2 cellular contexts compared by ENCODE assay signal in the genomic region with DNA sequence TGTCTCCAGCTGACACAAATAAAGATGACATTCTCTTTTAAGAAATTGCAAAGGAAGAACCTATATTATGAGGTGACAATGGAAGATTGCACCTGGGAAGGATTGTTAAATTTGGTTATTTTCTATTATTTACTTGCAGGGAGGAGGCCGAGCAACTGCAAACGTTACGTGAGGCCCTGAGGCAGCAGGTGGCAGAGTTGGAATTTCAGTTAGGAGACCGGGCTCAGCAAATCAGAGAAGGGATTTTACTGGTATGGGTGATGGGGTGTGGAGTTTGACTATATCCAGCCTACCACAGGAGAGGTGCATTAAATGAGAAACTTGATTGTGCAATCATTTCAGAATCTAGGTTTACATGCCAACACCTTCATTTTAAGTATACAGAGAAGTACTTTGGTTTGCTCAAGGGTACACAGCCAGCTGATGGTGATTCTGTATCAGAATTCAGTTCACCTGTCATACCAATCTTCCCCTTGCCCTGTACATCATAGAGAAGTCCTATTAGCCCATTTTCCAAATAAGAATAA.
TF ChIP-seq lines count a peak whose summit lies in the region.

No MANE protein-coding gene starts in this region.

TF ChIP-seq in GM23338, 12 proteins besides CTCF, POLR2A, EP300 and RAD21 (continued from another document and continues in another):
- TF ChIP-seq ZNF331 (CRISPR knock-in tag; IDR thresholded peaks at IDR 0.05; ENCODE audit: low read depth) (no peak), CREB1 (CRISPR knock-in tag; IDR thresholded peaks at IDR 0.05; ENCODE audit: low read depth) (no peak), JUNB (IDR thresholded peaks at IDR 0.05; ENCODE audit: unreplicated experiment) (no peak), ETS1 (IDR thresholded peaks at IDR 0.05) (no peak), STAT1 (IDR thresholded peaks at IDR 0.05; ENCODE audit: unreplicated experiment) (no peak), ZNF114 (CRISPR knock-in tag; IDR thresholded peaks at IDR 0.05) (no peak), EZH2phosphoT487 (IDR thresholded peaks at IDR 0.05; ENCODE audit: unreplicated experiment) (no peak)
- TF ChIP-seq, protein P1, sequence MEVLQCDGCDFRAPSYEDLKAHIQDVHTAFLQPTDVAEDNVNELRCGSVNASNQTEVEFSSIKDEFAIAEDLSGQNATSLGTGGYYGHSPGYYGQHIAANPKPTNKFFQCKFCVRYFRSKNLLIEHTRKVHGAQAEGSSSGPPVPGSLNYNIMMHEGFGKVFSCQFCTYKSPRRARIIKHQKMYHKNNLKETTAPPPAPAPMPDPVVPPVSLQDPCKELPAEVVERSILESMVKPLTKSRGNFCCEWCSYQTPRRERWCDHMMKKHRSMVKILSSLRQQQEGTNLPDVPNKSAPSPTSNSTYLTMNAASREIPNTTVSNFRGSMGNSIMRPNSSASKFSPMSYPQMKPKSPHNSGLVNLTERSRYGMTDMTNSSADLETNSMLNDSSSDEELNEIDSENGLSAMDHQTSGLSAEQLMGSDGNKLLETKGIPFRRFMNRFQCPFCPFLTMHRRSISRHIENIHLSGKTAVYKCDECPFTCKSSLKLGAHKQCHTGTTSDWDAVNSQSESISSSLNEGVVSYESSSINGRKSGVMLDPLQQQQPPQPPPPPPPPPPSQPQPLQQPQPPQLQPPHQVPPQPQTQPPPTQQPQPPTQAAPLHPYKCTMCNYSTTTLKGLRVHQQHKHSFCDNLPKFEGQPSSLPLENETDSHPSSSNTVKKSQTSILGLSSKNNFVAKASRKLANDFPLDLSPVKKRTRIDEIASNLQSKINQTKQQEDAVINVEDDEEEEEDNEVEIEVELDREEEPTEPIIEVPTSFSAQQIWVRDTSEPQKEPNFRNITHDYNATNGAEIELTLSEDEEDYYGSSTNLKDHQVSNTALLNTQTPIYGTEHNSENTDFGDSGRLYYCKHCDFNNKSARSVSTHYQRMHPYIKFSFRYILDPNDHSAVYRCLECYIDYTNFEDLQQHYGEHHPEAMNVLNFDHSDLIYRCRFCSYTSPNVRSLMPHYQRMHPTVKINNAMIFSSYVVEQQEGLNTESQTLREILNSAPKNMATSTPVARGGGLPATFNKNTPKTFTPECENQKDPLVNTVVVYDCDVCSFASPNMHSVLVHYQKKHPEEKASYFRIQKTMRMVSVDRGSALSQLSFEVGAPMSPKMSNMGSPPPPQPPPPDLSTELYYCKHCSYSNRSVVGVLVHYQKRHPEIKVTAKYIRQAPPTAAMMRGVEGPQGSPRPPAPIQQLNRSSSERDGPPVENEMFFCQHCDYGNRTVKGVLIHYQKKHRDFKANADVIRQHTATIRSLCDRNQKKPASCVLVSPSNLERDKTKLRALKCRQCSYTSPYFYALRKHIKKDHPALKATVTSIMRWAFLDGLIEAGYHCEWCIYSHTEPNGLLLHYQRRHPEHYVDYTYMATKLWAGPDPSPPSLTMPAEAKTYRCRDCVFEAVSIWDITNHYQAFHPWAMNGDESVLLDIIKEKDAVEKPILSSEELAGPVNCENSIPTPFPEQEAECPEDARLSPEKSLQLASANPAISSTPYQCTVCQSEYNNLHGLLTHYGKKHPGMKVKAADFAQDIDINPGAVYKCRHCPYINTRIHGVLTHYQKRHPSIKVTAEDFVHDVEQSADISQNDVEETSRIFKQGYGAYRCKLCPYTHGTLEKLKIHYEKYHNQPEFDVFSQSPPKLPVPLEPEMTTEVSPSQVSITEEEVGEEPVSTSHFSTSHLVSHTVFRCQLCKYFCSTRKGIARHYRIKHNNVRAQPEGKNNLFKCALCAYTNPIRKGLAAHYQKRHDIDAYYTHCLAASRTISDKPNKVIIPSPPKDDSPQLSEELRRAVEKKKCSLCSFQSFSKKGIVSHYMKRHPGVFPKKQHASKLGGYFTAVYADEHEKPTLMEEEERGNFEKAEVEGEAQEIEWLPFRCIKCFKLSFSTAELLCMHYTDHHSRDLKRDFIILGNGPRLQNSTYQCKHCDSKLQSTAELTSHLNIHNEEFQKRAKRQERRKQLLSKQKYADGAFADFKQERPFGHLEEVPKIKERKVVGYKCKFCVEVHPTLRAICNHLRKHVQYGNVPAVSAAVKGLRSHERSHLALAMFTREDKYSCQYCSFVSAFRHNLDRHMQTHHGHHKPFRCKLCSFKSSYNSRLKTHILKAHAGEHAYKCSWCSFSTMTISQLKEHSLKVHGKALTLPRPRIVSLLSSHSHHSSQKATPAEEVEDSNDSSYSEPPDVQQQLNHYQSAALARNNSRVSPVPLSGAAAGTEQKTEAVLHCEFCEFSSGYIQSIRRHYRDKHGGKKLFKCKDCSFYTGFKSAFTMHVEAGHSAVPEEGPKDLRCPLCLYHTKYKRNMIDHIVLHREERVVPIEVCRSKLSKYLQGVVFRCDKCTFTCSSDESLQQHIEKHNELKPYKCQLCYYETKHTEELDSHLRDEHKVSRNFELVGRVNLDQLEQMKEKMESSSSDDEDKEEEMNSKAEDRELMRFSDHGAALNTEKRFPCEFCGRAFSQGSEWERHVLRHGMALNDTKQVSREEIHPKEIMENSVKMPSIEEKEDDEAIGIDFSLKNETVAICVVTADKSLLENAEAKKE (CRISPR knock-in tag; IDR thresholded peaks at IDR 0.05): no peak
- TF ChIP-seq, protein P2, sequence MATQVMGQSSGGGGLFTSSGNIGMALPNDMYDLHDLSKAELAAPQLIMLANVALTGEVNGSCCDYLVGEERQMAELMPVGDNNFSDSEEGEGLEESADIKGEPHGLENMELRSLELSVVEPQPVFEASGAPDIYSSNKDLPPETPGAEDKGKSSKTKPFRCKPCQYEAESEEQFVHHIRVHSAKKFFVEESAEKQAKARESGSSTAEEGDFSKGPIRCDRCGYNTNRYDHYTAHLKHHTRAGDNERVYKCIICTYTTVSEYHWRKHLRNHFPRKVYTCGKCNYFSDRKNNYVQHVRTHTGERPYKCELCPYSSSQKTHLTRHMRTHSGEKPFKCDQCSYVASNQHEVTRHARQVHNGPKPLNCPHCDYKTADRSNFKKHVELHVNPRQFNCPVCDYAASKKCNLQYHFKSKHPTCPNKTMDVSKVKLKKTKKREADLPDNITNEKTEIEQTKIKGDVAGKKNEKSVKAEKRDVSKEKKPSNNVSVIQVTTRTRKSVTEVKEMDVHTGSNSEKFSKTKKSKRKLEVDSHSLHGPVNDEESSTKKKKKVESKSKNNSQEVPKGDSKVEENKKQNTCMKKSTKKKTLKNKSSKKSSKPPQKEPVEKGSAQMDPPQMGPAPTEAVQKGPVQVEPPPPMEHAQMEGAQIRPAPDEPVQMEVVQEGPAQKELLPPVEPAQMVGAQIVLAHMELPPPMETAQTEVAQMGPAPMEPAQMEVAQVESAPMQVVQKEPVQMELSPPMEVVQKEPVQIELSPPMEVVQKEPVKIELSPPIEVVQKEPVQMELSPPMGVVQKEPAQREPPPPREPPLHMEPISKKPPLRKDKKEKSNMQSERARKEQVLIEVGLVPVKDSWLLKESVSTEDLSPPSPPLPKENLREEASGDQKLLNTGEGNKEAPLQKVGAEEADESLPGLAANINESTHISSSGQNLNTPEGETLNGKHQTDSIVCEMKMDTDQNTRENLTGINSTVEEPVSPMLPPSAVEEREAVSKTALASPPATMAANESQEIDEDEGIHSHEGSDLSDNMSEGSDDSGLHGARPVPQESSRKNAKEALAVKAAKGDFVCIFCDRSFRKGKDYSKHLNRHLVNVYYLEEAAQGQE (IDR thresholded peaks at IDR 0.05; ENCODE audit: unreplicated experiment): no peak

TF ChIP-seq in H1, 55 proteins besides CTCF, POLR2A, EP300 and RAD21:
- TF ChIP-seq CEBPB (IDR thresholded peaks at IDR 0.05; ENCODE audit: low read depth, low read length): peak; percentile 92
- no peak for TF ChIP-seq NRF1 (IDR thresholded peaks at IDR 0.05; ENCODE audit: low read depth, low read length)
- TF ChIP-seq TEAD4 (IDR thresholded peaks at IDR 0.05; ENCODE audit: low read depth, low read length): 0 out of 2 replicates have a peak, but pooled peaks have one; percentile 29
